In the genomic region with DNA sequence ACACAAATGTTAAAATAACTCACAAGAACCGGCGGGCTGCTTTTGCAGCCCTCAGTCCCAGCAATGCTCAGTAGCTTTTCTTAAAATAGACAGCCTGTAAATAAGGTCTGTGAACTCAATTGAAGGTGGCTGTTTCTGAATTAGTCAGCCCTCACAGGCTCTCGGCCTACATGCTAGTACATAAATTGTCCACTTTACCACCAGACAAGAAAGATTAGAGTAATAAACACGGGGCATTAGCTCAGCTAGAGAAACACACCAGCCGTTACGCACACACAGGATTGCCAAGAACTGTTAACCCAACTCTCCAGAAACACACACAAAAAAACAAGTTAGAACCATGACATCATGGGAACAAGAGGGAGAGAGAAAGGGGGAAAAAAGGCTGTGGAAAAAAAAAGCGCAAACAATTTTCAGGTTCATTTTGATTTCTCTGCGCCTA, we compare ENCODE assay signal across 9 cellular contexts.
A peak's percentile ranks its signal among the peaks of the same experiment; 100 is the strongest.
DNase-seq lines count a peak whose midpoint lies in the region; ATAC-seq and TF ChIP-seq lines count a peak whose summit lies in the region.
"Had no signal": no experiment of that assay in that cellular context is flagged by ENCODE, and none has a peak within 500 bp of the region (broad histone marks: within the 10 kb centered on the region; RNA-seq: fewer than 3 reads in every experiment).

No MANE protein-coding gene starts in this region.

- no peaks in the 10 kb centered on the region for H3K36me3 Mint-ChIP-seq in activated naive CD4-positive, alpha-beta T cell treated with anti-CD3 and anti-CD28 coated beads, Interleukin-2, amount 10 ng/mL, durations not matched to agents 7 days and 5 days

- no peaks in the 10 kb centered on the region for H3K27me3 ChIP-seq in AG04450 (ENCODE audit: control insufficient read depth, insufficient read depth, low read length)

- CTCF ChIA-PET in AG04450 (lab: Charles Lee) = no interaction called here
- CTCF ChIA-PET in activated naive CD4-positive, alpha-beta T cell treated with anti-CD3 and anti-CD28 coated beads, Interleukin-2, amount 10 ng/mL, durations not matched to agents 7 days and 5 days (lab: Charles Lee) = interaction anchor here (0.6 kb wide), 1 partner anchor 30 kb away, joined by 3 read pairs; no protein-coding TSS in a partner anchor

- H3K4me3 ChIP-seq in AG04450 (ENCODE audit: low read depth, low read length) (no peak overlapping the region), coronary artery (peak overlapping the region; percentile 62)

- no peak overlapping the region for H3K27ac ChIP-seq in AG04450 (ENCODE audit: low read depth, low read length)
- peak overlapping the region; percentile 78 to 81 for H3K27ac ChIP-seq in coronary artery

- no peak overlapping the region for H3K4me3 Mint-ChIP-seq in activated naive CD4-positive, alpha-beta T cell treated with anti-CD3 and anti-CD28 coated beads, Interleukin-2, amount 10 ng/mL, durations not matched to agents 7 days and 5 days

- no peaks in the 10 kb centered on the region for H3K9me3 ChIP-seq in AG04450 (ENCODE audit: control insufficient read depth, insufficient read depth, low read length)

- peak; percentile 84 for ATAC-seq in GM19438 (IDR thresholded peaks at IDR 0.05; ENCODE audit: low read depth, unreplicated experiment)
- peak; percentile 99 for ATAC-seq in HG03378 (IDR thresholded peaks at IDR 0.05; ENCODE audit: unreplicated experiment)

- H3K4me1 Mint-ChIP-seq in activated naive CD4-positive, alpha-beta T cell treated with anti-CD3 and anti-CD28 coated beads, Interleukin-2, amount 10 ng/mL, durations not matched to agents 7 days and 5 days = no peaks in the 10 kb centered on the region

- H3K9me3 Mint-ChIP-seq in activated naive CD4-positive, alpha-beta T cell treated with anti-CD3 and anti-CD28 coated beads, Interleukin-2, amount 10 ng/mL, durations not matched to agents 7 days and 5 days = no peaks in the 10 kb centered on the region

- H3K27ac Mint-ChIP-seq in activated naive CD4-positive, alpha-beta T cell treated with anti-CD3 and anti-CD28 coated beads, Interleukin-2, amount 10 ng/mL, durations not matched to agents 7 days and 5 days = no peak overlapping the region

- POLR2A ChIA-PET in AG04450 (lab: Yijun Ruan, JAX) = no interaction called here

- no peak for TF ChIP-seq CTCF in AG04450 (IDR thresholded peaks at IDR 0.05; ENCODE audit: low read depth, low read length)
- TF ChIP-seq CTCF in coronary artery (IDR thresholded peaks at IDR 0.05) = no peak

- no peaks in the 10 kb centered on the region for H3K27me3 Mint-ChIP-seq in activated naive CD4-positive, alpha-beta T cell treated with anti-CD3 and anti-CD28 coated beads, Interleukin-2, amount 10 ng/mL, durations not matched to agents 7 days and 5 days

- DNase-seq in AG04450 (ENCODE audit: low read depth, low spot score) = peak; percentile 3
- DNase-seq in coronary artery (ENCODE audit: low spot score) = no peak
- peak; percentile 83 for DNase-seq in pons (ENCODE audit: low spot score)
- DNase-seq in activated naive CD4-positive, alpha-beta T cell treated with anti-CD3 and anti-CD28 coated beads, Interleukin-2, amount 10 ng/mL, durations not matched to agents 7 days and 5 days = no peak
- no peak for DNase-seq in activated CD4-positive, CD25-positive, alpha-beta regulatory T cell (lab: John Stamatoyannopoulos, UW)
- DNase-seq in stimulated activated CD4-positive, alpha-beta T cell treated with anti-CD3 and anti-CD28 coated beads, Interleukin-2, amount 100 ng/mL, for 48 hours = no peak
- DNase-seq: DND-41 had no signal

Comparison
In these comparisons a context has a peak if more than half of its experiments do, and no peak if none do; other contexts are left out.
1. DNase-seq: peak in AG04450 (single experiment) and pons (single experiment); none in coronary artery (single experiment), activated naive CD4-positive, alpha-beta T cell treated with anti-CD3 and anti-CD28 coated beads, Interleukin-2, amount 10 ng/mL, durations not matched to agents 7 days and 5 days (single experiment), activated CD4-positive, CD25-positive, alpha-beta regulatory T cell (0 of 4) and stimulated activated CD4-positive, alpha-beta T cell treated with anti-CD3 and anti-CD28 coated beads, Interleukin-2, amount 100 ng/mL, for 48 hours (0 of 2).